Comparison of ENCODE assay signal across 14 cellular contexts in the genomic region with DNA sequence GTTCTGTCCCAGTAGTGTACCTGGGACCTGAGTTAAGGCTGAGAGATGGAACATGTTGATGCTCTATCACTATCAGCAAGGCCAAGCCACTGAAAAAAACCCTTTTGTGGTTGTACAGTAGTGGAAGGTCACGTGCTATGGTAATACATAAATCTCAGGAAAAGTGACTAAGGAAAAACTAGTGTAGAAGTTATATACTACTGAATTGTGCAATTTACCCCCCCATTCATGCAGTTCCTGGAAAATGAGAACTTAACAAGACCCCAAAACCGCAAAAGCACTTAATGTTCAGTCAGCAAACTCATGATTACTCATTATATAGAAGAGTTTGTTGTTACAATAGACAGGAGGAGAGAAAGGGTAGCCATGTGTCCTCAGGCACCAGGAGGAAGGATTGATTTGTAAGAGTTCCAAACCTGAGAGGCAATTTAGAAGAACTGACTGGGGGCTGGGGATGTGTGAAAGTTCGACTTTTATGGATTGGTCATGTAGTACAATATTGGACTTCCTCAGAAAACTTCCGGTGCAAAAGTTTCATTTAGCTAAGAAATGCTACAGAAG.
DNase-seq lines count a peak whose midpoint lies in the region; ATAC-seq and TF ChIP-seq lines count a peak whose summit lies in the region.
"Had no signal": no experiment of that assay in that cellular context is flagged by ENCODE, and none has a peak within 500 bp of the region (broad histone marks: within the 10 kb centered on the region; RNA-seq: fewer than 3 reads in every experiment).

No MANE protein-coding gene starts in this region.

- WGBS in hepatocyte (ENCODE audit: low lambda C conversion rate, missing lambda C conversion rate): 88% methylated on average over 4 of the region's 4 CpGs
- WGBS in smooth muscle cell (ENCODE audit: low lambda C conversion rate): 92% methylated on average over 4 of the region's 4 CpGs

- no peak overlapping the region for H3K9ac ChIP-seq in smooth muscle cell (ENCODE audit: low read depth)

- DNase-seq in GF-D8 (lab: John Stamatoyannopoulos, UW) (peak; percentile 82), Kasumi-1 (lab: John Stamatoyannopoulos, UW) (peak; percentile 71 to 76), kidney tubule cell (ENCODE audit: low spot score) (no peak), hepatocyte (ENCODE audit: low spot score) (no peak), smooth muscle cell (lab: John Stamatoyannopoulos, UW; ENCODE audit: unreplicated experiment) (no peak)
- DNase-seq in naive thymus-derived CD4-positive, alpha-beta T cell: no peak
- no peak for DNase-seq in activated CD4-positive, alpha-beta memory T cell treated with anti-CD3 and anti-CD28 coated beads, Interleukin-2, amount 10 ng/mL, durations not matched to agents 7 days and 5 days
- DNase-seq: DMS153; effector memory CD8-positive, alpha-beta T cell; NCI-H1436 treated with DMSO at 0.1 percent for 48 hours; stimulated activated naive CD4-positive, alpha-beta T cell treated with Interleukin-2 at 50 U/mL for 16 hours had no signal

- H3K4me3 Mint-ChIP-seq in activated T-helper 17 cell treated with anti-CD3 and anti-CD28 coated beads, Interleukin-2, amount 50 U/mL, for 72 hours: no peak overlapping the region
- no peak overlapping the region for H3K4me3 Mint-ChIP-seq in naive thymus-derived CD4-positive, alpha-beta T cell
- H3K4me3 Mint-ChIP-seq in activated CD4-positive, alpha-beta memory T cell treated with anti-CD3 and anti-CD28 coated beads, Interleukin-2, amount 10 ng/mL, durations not matched to agents 7 days and 5 days: no peak overlapping the region
- H3K4me3 Mint-ChIP-seq: activated naive CD4-positive, alpha-beta T cell treated with anti-CD3 and anti-CD28 coated beads, Interleukin-2, amount 50 U/mL, for 24 hours; effector memory CD8-positive, alpha-beta T cell had no signal

- H3K79me2 ChIP-seq in hepatocyte (no peaks in the 10 kb centered on the region), smooth muscle cell (ENCODE audit: low read depth) (no peaks in the 10 kb centered on the region)

- peaks cover 9% of the 10 kb centered on the region for H3K4me1 Mint-ChIP-seq in activated T-helper 17 cell treated with anti-CD3 and anti-CD28 coated beads, Interleukin-2, amount 50 U/mL, for 72 hours
- H3K4me1 Mint-ChIP-seq in naive thymus-derived CD4-positive, alpha-beta T cell: peaks cover 6 to 13% (median 11%) of the 10 kb centered on the region in 7 donors
- H3K4me1 Mint-ChIP-seq in activated CD4-positive, alpha-beta memory T cell treated with anti-CD3 and anti-CD28 coated beads, Interleukin-2, amount 10 ng/mL, durations not matched to agents 7 days and 5 days: peaks cover 7% of the 10 kb centered on the region

- H3K9me2 ChIP-seq in hepatocyte (replicated peaks; ENCODE audit: insufficient read depth): no peaks in the 10 kb centered on the region

- no peaks in the 10 kb centered on the region for H3K36me3 Mint-ChIP-seq in activated T-helper 17 cell treated with anti-CD3 and anti-CD28 coated beads, Interleukin-2, amount 50 U/mL, for 72 hours (ENCODE audit: low read depth)
- peaks cover 5 to 48% (median 37%) of the 10 kb centered on the region in 5 donors for H3K36me3 Mint-ChIP-seq in naive thymus-derived CD4-positive, alpha-beta T cell
- peaks cover 8% of the 10 kb centered on the region for H3K36me3 Mint-ChIP-seq in activated CD4-positive, alpha-beta memory T cell treated with anti-CD3 and anti-CD28 coated beads, Interleukin-2, amount 10 ng/mL, durations not matched to agents 7 days and 5 days (ENCODE audit: low read depth)

- POLR2A ChIA-PET in naive thymus-derived CD4-positive, alpha-beta T cell (lab: Charles Lee): no interaction called here
- POLR2A ChIA-PET in activated CD4-positive, alpha-beta memory T cell treated with anti-CD3 and anti-CD28 coated beads, Interleukin-2, amount 10 ng/mL, durations not matched to agents 7 days and 5 days (lab: Charles Lee): interaction anchor here (1.3 to 1.4 kb wide), 2 partner anchors 9 to 20 kb away, joined by 4 read pairs; no protein-coding TSS in a partner anchor

- no peaks in the 10 kb centered on the region for H3K9me3 Mint-ChIP-seq in activated T-helper 17 cell treated with anti-CD3 and anti-CD28 coated beads, Interleukin-2, amount 50 U/mL, for 72 hours
- no peaks in the 10 kb centered on the region for H3K9me3 Mint-ChIP-seq in naive thymus-derived CD4-positive, alpha-beta T cell
- no peaks in the 10 kb centered on the region for H3K9me3 Mint-ChIP-seq in activated CD4-positive, alpha-beta memory T cell treated with anti-CD3 and anti-CD28 coated beads, Interleukin-2, amount 10 ng/mL, durations not matched to agents 7 days and 5 days
- H3K9me3 Mint-ChIP-seq: activated naive CD4-positive, alpha-beta T cell treated with anti-CD3 and anti-CD28 coated beads, Interleukin-2, amount 50 U/mL, for 24 hours; effector memory CD8-positive, alpha-beta T cell had no signal

- H3K9me3 ChIP-seq in naive thymus-derived CD4-positive, alpha-beta T cell (ENCODE audit: control insufficient read depth in 2 of 3, low read length in 3 of 3): no peaks in the 10 kb centered on the region
- H3K9me3 ChIP-seq in hepatocyte (ENCODE audit: low read depth) (no peaks in the 10 kb centered on the region), smooth muscle cell (replicated peaks; ENCODE audit: low read depth) (no peaks in the 10 kb centered on the region)

- no peaks in the 10 kb centered on the region for H3K27me3 ChIP-seq in naive thymus-derived CD4-positive, alpha-beta T cell (ENCODE audit: control insufficient read depth in 2 of 2, insufficient read depth in 2 of 2, low read length in 2 of 2)
- H3K27me3 ChIP-seq in hepatocyte (no peaks in the 10 kb centered on the region), smooth muscle cell (ENCODE audit: low read depth) (no peaks in the 10 kb centered on the region)

- H2AFZ ChIP-seq in hepatocyte (no peak overlapping the region), smooth muscle cell (ENCODE audit: low read depth) (no peak overlapping the region)

- H3F3A ChIP-seq in smooth muscle cell (ENCODE audit: low read depth): peaks cover 7% of the 10 kb centered on the region

- no peaks in the 10 kb centered on the region for H3K27me3 Mint-ChIP-seq in activated T-helper 17 cell treated with anti-CD3 and anti-CD28 coated beads, Interleukin-2, amount 50 U/mL, for 72 hours
- no peaks in the 10 kb centered on the region for H3K27me3 Mint-ChIP-seq in naive thymus-derived CD4-positive, alpha-beta T cell
- H3K27me3 Mint-ChIP-seq in activated CD4-positive, alpha-beta memory T cell treated with anti-CD3 and anti-CD28 coated beads, Interleukin-2, amount 10 ng/mL, durations not matched to agents 7 days and 5 days: no peaks in the 10 kb centered on the region
- H3K27me3 Mint-ChIP-seq: activated naive CD4-positive, alpha-beta T cell treated with anti-CD3 and anti-CD28 coated beads, Interleukin-2, amount 50 U/mL, for 24 hours; effector memory CD8-positive, alpha-beta T cell had no signal

- no peaks in the 10 kb centered on the region for H3K4me1 ChIP-seq in naive thymus-derived CD4-positive, alpha-beta T cell (ENCODE audit: control insufficient read depth in 2 of 2, insufficient read depth in 2 of 2, low read length in 2 of 2)
- H3K4me1 ChIP-seq in hepatocyte (ENCODE audit: insufficient read depth) (peaks cover 14% of the 10 kb centered on the region), smooth muscle cell (ENCODE audit: low read depth) (no peaks in the 10 kb centered on the region)

- H3K36me3 ChIP-seq in naive thymus-derived CD4-positive, alpha-beta T cell (ENCODE audit: control insufficient read depth in 2 of 3, insufficient read depth in 3 of 3, low read length in 3 of 3): no peaks in the 10 kb centered on the region
- H3K36me3 ChIP-seq in hepatocyte (replicated peaks; ENCODE audit: insufficient read depth, low read depth) (no peaks in the 10 kb centered on the region), smooth muscle cell (ENCODE audit: low read depth) (peaks cover 2% of the 10 kb centered on the region)

- H3K27ac ChIP-seq in naive thymus-derived CD4-positive, alpha-beta T cell (ENCODE audit: low read depth, low read length): no peak overlapping the region
- H3K27ac ChIP-seq in hepatocyte (no peak overlapping the region), smooth muscle cell (ENCODE audit: low read depth) (no peak overlapping the region)

- H3K4me3 ChIP-seq in naive thymus-derived CD4-positive, alpha-beta T cell (ENCODE audit: low read length): no peak overlapping the region
- H3K4me3 ChIP-seq in hepatocyte (no peak overlapping the region), smooth muscle cell (no peak overlapping the region)

- H3K4me2 ChIP-seq in hepatocyte (no peak overlapping the region), smooth muscle cell (no peak overlapping the region)

- ATAC-seq in activated T-helper 17 cell treated with anti-CD3 and anti-CD28 coated beads, Interleukin-2, amount 50 U/mL, for 72 hours (replicated peaks): peak; percentile 44
- ATAC-seq in naive thymus-derived CD4-positive, alpha-beta T cell: peak; percentile 60
- ATAC-seq: effector memory CD8-positive, alpha-beta T cell; Panc1 had no signal

- H3K27ac Mint-ChIP-seq in activated T-helper 17 cell treated with anti-CD3 and anti-CD28 coated beads, Interleukin-2, amount 50 U/mL, for 72 hours: no peak overlapping the region
- peak overlapping the region in 1 of 9 donors; percentile 19 for H3K27ac Mint-ChIP-seq in naive thymus-derived CD4-positive, alpha-beta T cell
- no peak overlapping the region for H3K27ac Mint-ChIP-seq in activated CD4-positive, alpha-beta memory T cell treated with anti-CD3 and anti-CD28 coated beads, Interleukin-2, amount 10 ng/mL, durations not matched to agents 7 days and 5 days
- H3K27ac Mint-ChIP-seq: activated naive CD4-positive, alpha-beta T cell treated with anti-CD3 and anti-CD28 coated beads, Interleukin-2, amount 50 U/mL, for 24 hours had no signal

- CTCF ChIA-PET in naive thymus-derived CD4-positive, alpha-beta T cell (lab: Charles Lee): no interaction called here
- CTCF ChIA-PET in activated CD4-positive, alpha-beta memory T cell treated with anti-CD3 and anti-CD28 coated beads, Interleukin-2, amount 10 ng/mL, durations not matched to agents 7 days and 5 days (lab: Charles Lee): interaction anchor here (2.3 kb wide), 1 partner anchor 19 kb away, joined by 6 read pairs; no protein-coding TSS in a partner anchor

- intact Hi-C loops in naive thymus-derived CD4-positive, alpha-beta T cell (cut with micrococcal nuclease): loop anchor here in 1 of 2 donors (5.0 kb wide), 1 partner anchor 1304 kb away; no protein-coding TSS in a partner anchor

- TF ChIP-seq CTCF in hepatocyte (IDR thresholded peaks at IDR 0.05; ENCODE audit: poor library complexity) (no peak), smooth muscle cell (IDR thresholded peaks at IDR 0.05; ENCODE audit: borderline replicate concordance, insufficient read depth, poor library complexity, severe bottlenecking) (no peak)

- no peaks in the 10 kb centered on the region for H4K20me1 ChIP-seq in hepatocyte (ENCODE audit: insufficient read depth, poor library complexity, severe bottlenecking)
- H4K20me1 ChIP-seq in smooth muscle cell (ENCODE audit: low read depth): no peaks in the 10 kb centered on the region

Comparison
In these comparisons a context has a peak if more than half of its experiments do, and no peak if none do; other contexts are left out.
1. DNase-seq: peak in GF-D8 (single experiment) and Kasumi-1 (2 of 2); none in naive thymus-derived CD4-positive, alpha-beta T cell (0 of 9), activated CD4-positive, alpha-beta memory T cell treated with anti-CD3 and anti-CD28 coated beads, Interleukin-2, amount 10 ng/mL, durations not matched to agents 7 days and 5 days (single experiment), kidney tubule cell (single experiment), hepatocyte (single experiment) and smooth muscle cell (single experiment).